ENCODE assay signal across 9 cellular contexts in the genomic region with DNA sequence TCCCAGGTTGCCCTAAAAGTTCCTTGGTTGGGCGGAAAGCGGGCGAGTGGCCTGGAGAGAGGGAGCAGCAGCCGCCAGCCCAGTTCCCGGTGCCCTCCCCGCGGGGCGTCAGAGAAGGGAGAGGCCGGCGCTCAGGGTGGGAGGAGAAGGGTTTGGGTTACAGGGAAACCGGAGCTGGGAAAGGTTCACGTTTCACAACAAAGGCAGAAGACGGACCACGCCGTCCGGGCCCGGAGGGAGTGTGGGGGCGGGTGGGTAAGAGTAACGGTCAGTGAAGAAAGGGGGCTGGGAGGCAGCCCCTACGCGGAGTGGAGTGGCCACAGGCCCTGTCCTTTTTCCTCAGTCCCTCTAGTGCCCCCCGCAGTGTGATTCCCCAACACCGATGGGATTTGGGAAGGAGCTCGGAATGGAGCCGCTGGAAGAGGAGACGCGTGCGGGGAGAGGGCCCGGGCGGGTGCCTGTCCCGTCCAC. TPM values are rescaled to one million over a fixed set of nuclear protein-coding genes. Genes with fewer than 3 reads are reported as not detected.
DNase-seq lines count a peak whose midpoint lies in the region; FAIRE-seq and TF ChIP-seq lines count a peak whose summit lies in the region.
"Had no signal": no experiment of that assay in that cellular context is flagged by ENCODE, and none has a peak within 500 bp of the region (broad histone marks: within the 10 kb centered on the region; RNA-seq: fewer than 3 reads in every experiment).

No MANE protein-coding gene starts in this region.

- no peaks in the 10 kb centered on the region for H3K36me3 Mint-ChIP-seq in activated CD4-positive, alpha-beta T cell treated with anti-CD3 and anti-CD28 coated beads, Interleukin-2, amount 10 ng/mL, durations not matched to agents 24 days and 14 days (ENCODE audit: low read depth)
- H3K36me3 Mint-ChIP-seq in endothelial cell (ENCODE audit: low read depth, unreplicated experiment), result peaks cover 6% of the 10 kb centered on the region

- H3K4me3 Mint-ChIP-seq in activated CD4-positive, alpha-beta T cell treated with anti-CD3 and anti-CD28 coated beads, Interleukin-2, amount 10 ng/mL, durations not matched to agents 24 days and 14 days, result peak overlapping the region; percentile 62
- peak overlapping the region; percentile 90 for H3K4me3 Mint-ChIP-seq in endothelial cell (ENCODE audit: unreplicated experiment)

- peaks cover 12% of the 10 kb centered on the region for H3K4me1 Mint-ChIP-seq in activated CD4-positive, alpha-beta T cell treated with anti-CD3 and anti-CD28 coated beads, Interleukin-2, amount 10 ng/mL, durations not matched to agents 24 days and 14 days
- H3K4me1 Mint-ChIP-seq in endothelial cell (ENCODE audit: unreplicated experiment), result peaks cover 15% of the 10 kb centered on the region

- no peak for FAIRE-seq in RCC 7860 (lab: Jason Lieb, UNC)

- no peaks in the 10 kb centered on the region for H3K9me3 ChIP-seq in mucosa of rectum (ENCODE audit: control insufficient read depth in 2 of 2, low read length in 2 of 2)

- H3K27me3 ChIP-seq in mucosa of rectum (ENCODE audit: control insufficient read depth in 2 of 2, insufficient read depth in 2 of 2, low read length in 2 of 2), result no peaks in the 10 kb centered on the region

- no peaks in the 10 kb centered on the region for H3K36me3 ChIP-seq in mucosa of rectum (ENCODE audit: control insufficient read depth in 2 of 2, insufficient read depth in 2 of 2, low read length in 2 of 2)

- intact Hi-C loops in activated CD4-positive, alpha-beta T cell treated with anti-CD3 and anti-CD28 coated beads, Interleukin-2, amount 10 ng/mL, durations not matched to agents 24 days and 14 days (cut with micrococcal nuclease), result no loop called here

- peak overlapping the region; percentile 73 to 77 for H3K9ac ChIP-seq in mucosa of rectum (ENCODE audit: low read depth in 1 of 2, low read length in 2 of 2)

- H3K27ac Mint-ChIP-seq in activated CD4-positive, alpha-beta T cell treated with anti-CD3 and anti-CD28 coated beads, Interleukin-2, amount 10 ng/mL, durations not matched to agents 24 days and 14 days, result no peak overlapping the region
- H3K27ac Mint-ChIP-seq in endothelial cell (ENCODE audit: unreplicated experiment), result no peak overlapping the region

- H3K27me3 Mint-ChIP-seq in activated CD4-positive, alpha-beta T cell treated with anti-CD3 and anti-CD28 coated beads, Interleukin-2, amount 10 ng/mL, durations not matched to agents 24 days and 14 days, result peaks cover 25% of the 10 kb centered on the region
- H3K27me3 Mint-ChIP-seq in endothelial cell (ENCODE audit: unreplicated experiment), result peaks cover 26% of the 10 kb centered on the region

- TF ChIP-seq CTCF in endothelial cell (IDR thresholded peaks at IDR 0.05; ENCODE audit: unreplicated experiment), result no peak

- H3K4me1 ChIP-seq in mucosa of rectum (ENCODE audit: control insufficient read depth in 2 of 2, insufficient read depth in 2 of 2, low read length in 2 of 2), result peaks cover 17 to 24% of the 10 kb centered on the region in 2 donors

- peak overlapping the region; percentile 89 to 94 for H3K4me3 ChIP-seq in mucosa of rectum (ENCODE audit: low read length in 2 of 2)

- no peaks in the 10 kb centered on the region for H3K9me3 Mint-ChIP-seq in activated CD4-positive, alpha-beta T cell treated with anti-CD3 and anti-CD28 coated beads, Interleukin-2, amount 10 ng/mL, durations not matched to agents 24 days and 14 days
- H3K9me3 Mint-ChIP-seq in endothelial cell (ENCODE audit: unreplicated experiment), result no peaks in the 10 kb centered on the region

- H3K27ac ChIP-seq in mucosa of rectum (ENCODE audit: low read depth in 2 of 2, low read length in 2 of 2), result peak overlapping the region; percentile 96 to 97

- no peak for DNase-seq in activated CD4-positive, alpha-beta T cell treated with anti-CD3 and anti-CD28 coated beads, Interleukin-2, amount 10 ng/mL, durations not matched to agents 24 days and 14 days
- DNase-seq in activated CD4-positive, alpha-beta T cell treated with anti-CD3 and anti-CD28 coated beads, Interleukin-2, amount 50 U/mL, for 1 hour, result no peak
- DNase-seq in RCC 7860 (ENCODE audit: low spot score) (peak; percentile 14), endothelial cell (ENCODE audit: low spot score) (peak; percentile 56), CD1c-positive myeloid dendritic cell (ENCODE audit: extremely low spot score) (no peak)
- DNase-seq in stimulated activated CD4-positive, alpha-beta T cell treated with anti-CD3 and anti-CD28 coated beads, Interleukin-12 subunit alpha, Interleukin-12 subunit beta, amount 100 ng/mL, for 4 hours, result no peak
- no peak for DNase-seq in activated CD4-positive, alpha-beta T cell treated with anti-CD3 and anti-CD28 coated beads, Interleukin-2, amount 50 U/mL, for 48 hours

RNA-seq across cellular contexts. Expression of a gene that starts 1.6 kb away (rescaled TPM):
- 4.3 and 4.8 TPM in 2 replicates for total RNA-seq in activated CD4-positive, alpha-beta T cell treated with anti-CD3 and anti-CD28 coated beads, Interleukin-2, amount 10 ng/mL, durations not matched to agents 24 days and 14 days
- 21.9 TPM for total RNA-seq in endothelial cell (ENCODE audit: unreplicated experiment)

RNA-seq across cellular contexts. Expression of a gene that starts 14.8 kb away (rescaled TPM):
- 16.9 and 19.7 TPM in 2 replicates for total RNA-seq in activated CD4-positive, alpha-beta T cell treated with anti-CD3 and anti-CD28 coated beads, Interleukin-2, amount 10 ng/mL, durations not matched to agents 24 days and 14 days
- 80.3 TPM for total RNA-seq in endothelial cell (ENCODE audit: unreplicated experiment)

RNA-seq across cellular contexts. Expression of a gene that starts 25.2 kb away (rescaled TPM):
- total RNA-seq in activated CD4-positive, alpha-beta T cell treated with anti-CD3 and anti-CD28 coated beads, Interleukin-2, amount 10 ng/mL, durations not matched to agents 24 days and 14 days, result 49.6 and 50.7 TPM in 2 replicates
- 95.3 TPM for total RNA-seq in endothelial cell (ENCODE audit: unreplicated experiment)

RNA-seq across cellular contexts. Expression of a gene that starts 34.2 kb away (rescaled TPM):
- not detected in 2 replicates for total RNA-seq in activated CD4-positive, alpha-beta T cell treated with anti-CD3 and anti-CD28 coated beads, Interleukin-2, amount 10 ng/mL, durations not matched to agents 24 days and 14 days
- not detected for total RNA-seq in endothelial cell (ENCODE audit: unreplicated experiment)
- total RNA-seq: pulmonary artery endothelial cell had no signal

RNA-seq across cellular contexts. Expression of a gene that starts 36.7 kb away (rescaled TPM):
- 34.2 and 34.7 TPM in 2 replicates for total RNA-seq in activated CD4-positive, alpha-beta T cell treated with anti-CD3 and anti-CD28 coated beads, Interleukin-2, amount 10 ng/mL, durations not matched to agents 24 days and 14 days
- total RNA-seq in endothelial cell (ENCODE audit: unreplicated experiment), result 29.9 TPM

Comparison
In these comparisons a context has a peak if more than half of its experiments do, and no peak if none do; other contexts are left out.
1. DNase-seq: peak in RCC 7860 (single experiment) and endothelial cell (single experiment); none in activated CD4-positive, alpha-beta T cell treated with anti-CD3 and anti-CD28 coated beads, Interleukin-2, amount 10 ng/mL, durations not matched to agents 24 days and 14 days (single experiment), activated CD4-positive, alpha-beta T cell treated with anti-CD3 and anti-CD28 coated beads, Interleukin-2, amount 50 U/mL, for 1 hour (single experiment), stimulated activated CD4-positive, alpha-beta T cell treated with anti-CD3 and anti-CD28 coated beads, Interleukin-12 subunit alpha, Interleukin-12 subunit beta, amount 100 ng/mL, for 4 hours (single experiment), CD1c-positive myeloid dendritic cell (single experiment) and activated CD4-positive, alpha-beta T cell treated with anti-CD3 and anti-CD28 coated beads, Interleukin-2, amount 50 U/mL, for 48 hours (0 of 2).